In the genomic region with DNA sequence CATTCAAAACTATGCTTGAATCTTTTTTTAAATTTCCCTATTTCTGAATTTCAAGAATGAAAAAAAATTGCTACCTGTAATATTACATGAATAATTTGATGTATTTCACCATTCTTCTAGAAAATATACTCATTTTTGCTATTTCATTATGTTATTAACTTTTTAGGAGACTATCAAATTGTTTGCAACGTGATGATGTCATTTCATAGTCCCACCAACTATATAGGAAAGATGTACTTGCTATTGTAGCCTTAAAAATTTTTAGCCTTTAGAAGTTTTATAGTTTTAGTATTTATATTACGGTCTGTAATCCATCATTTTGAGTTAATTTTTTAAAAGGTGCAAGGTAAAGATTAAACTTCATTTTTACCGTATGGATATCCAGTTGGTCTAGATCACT, we compare ENCODE assay signal across 21 cellular contexts.
DNase-seq lines count a peak whose midpoint lies in the region; ATAC-seq, FAIRE-seq and TF ChIP-seq lines count a peak whose summit lies in the region.
"Had no signal": no experiment of that assay in that cellular context is flagged by ENCODE, and none has a peak within 500 bp of the region (broad histone marks: within the 10 kb centered on the region; RNA-seq: fewer than 3 reads in every experiment).

No MANE protein-coding gene starts in this region.

- peak overlapping the region; percentile 86 for H3K27ac Mint-ChIP-seq in activated CD4-positive, alpha-beta T cell treated with anti-CD3 and anti-CD28 coated beads, Interleukin-2, amount 10 ng/mL, durations not matched to agents 24 days and 14 days
- no peak overlapping the region for H3K27ac Mint-ChIP-seq in T-helper 2 cell treated with Interferon-gamma antibody and Interleukin-4, amounts not matched to agents 5 μg/mL and 100 μg/mL, for 36 hours
- H3K27ac Mint-ChIP-seq: B cell; CD4-positive, alpha-beta T cell; CD8-positive, alpha-beta T cell had no signal

- peaks cover 59% of the 10 kb centered on the region for H3K4me1 Mint-ChIP-seq in activated CD4-positive, alpha-beta T cell treated with anti-CD3 and anti-CD28 coated beads, Interleukin-2, amount 10 ng/mL, durations not matched to agents 24 days and 14 days
- peaks cover 63% of the 10 kb centered on the region for H3K4me1 Mint-ChIP-seq in T-helper 2 cell treated with Interferon-gamma antibody and Interleukin-4, amounts not matched to agents 5 μg/mL and 100 μg/mL, for 36 hours (ENCODE audit: low read depth)

- FAIRE-seq in K562 (lab: Jason Lieb, UNC), result no peak
- FAIRE-seq: A549, D721Med, G401.6, GM12891 had no signal

- in situ Hi-C loops in K562 (cut with MboI), result no loop called here

- H3K4me3 ChIP-seq in HEK293 (ENCODE audit: low read depth, low read length) (no peak overlapping the region), K562 (no peak overlapping the region)
- H3K4me3 ChIP-seq: A549; BLaER1 treated with 17β-estradiol and CSF1 and Interleukin-3, amounts not matched to agents 10 nM and 100 nM had no signal

- intact Hi-C loops in activated CD4-positive, alpha-beta T cell treated with anti-CD3 and anti-CD28 coated beads, Interleukin-2, amount 10 ng/mL, durations not matched to agents 24 days and 14 days (cut with micrococcal nuclease), result no loop called here
- intact Hi-C loops in K562 (cut with micrococcal nuclease), result no loop called here

- CTCF ChIA-PET in HEK293 (lab: Yijun Ruan, JAX) (no interaction called here), K562 (lab: Yijun Ruan, JAX; ENCODE audit: low intra/inter-chr PET ratio) (no interaction called here)

- no peaks in the 10 kb centered on the region for H3K9me1 ChIP-seq in K562 (ENCODE audit: control insufficient read depth, insufficient read depth, low read length)

- H3K36me3 ChIP-seq in HEK293 (ENCODE audit: control insufficient read depth in 2 of 2, insufficient read depth in 1 of 2, low read length in 2 of 2), result no peaks in the 10 kb centered on the region
- no peaks in the 10 kb centered on the region for H3K36me3 ChIP-seq in K562 (ENCODE audit: control insufficient read depth, insufficient read depth, low read length)
- H3K36me3 ChIP-seq: BLaER1 treated with 17β-estradiol and CSF1 and Interleukin-3, amounts not matched to agents 10 nM and 100 nM had no signal

- H3K27me3 Mint-ChIP-seq in activated CD4-positive, alpha-beta T cell treated with anti-CD3 and anti-CD28 coated beads, Interleukin-2, amount 10 ng/mL, durations not matched to agents 24 days and 14 days, result no peaks in the 10 kb centered on the region
- no peaks in the 10 kb centered on the region for H3K27me3 Mint-ChIP-seq in T-helper 2 cell treated with Interferon-gamma antibody and Interleukin-4, amounts not matched to agents 5 μg/mL and 100 μg/mL, for 36 hours (ENCODE audit: low read depth)
- H3K27me3 Mint-ChIP-seq: CD4-positive, alpha-beta T cell had no signal

- ATAC-seq in K562, result no peak
- ATAC-seq in GM18511 (IDR thresholded peaks at IDR 0.05; ENCODE audit: unreplicated experiment), result no peak
- ATAC-seq: A549; CD8-positive, alpha-beta T cell had no signal

- BruUV-seq in K562 (replicated peaks; lab: Mats Ljungman, UMichigan), result no TSS peak

- no peak overlapping the region for H3K4me2 ChIP-seq in K562 (ENCODE audit: insufficient read depth, low read length)
- H3K4me2 ChIP-seq: A549; BLaER1 treated with 17β-estradiol and CSF1 and Interleukin-3, amounts not matched to agents 10 nM and 100 nM had no signal

- TF ChIP-seq CTCF in HEK293 (tag by site-specific recombination; IDR thresholded peaks at IDR 0.05) (no peak), K562 (IDR thresholded peaks at IDR 0.05 in 2 of 3, conservative IDR thresholded peaks at IDR 0.05 in 1 of 3; ENCODE audit: insufficient read depth in 2 of 3, low read depth in 1 of 3, low read length in 3 of 3) (no peak)

- H3K9ac ChIP-seq in K562 (ENCODE audit: insufficient read depth in 1 of 2, low read depth in 2 of 2, low read length in 2 of 2), result no peak overlapping the region
- H3K9ac ChIP-seq: BLaER1 treated with 17β-estradiol and CSF1 and Interleukin-3, amounts not matched to agents 10 nM and 100 nM had no signal

- no peak overlapping the region for H2AFZ ChIP-seq in K562 (ENCODE audit: low read depth, low read length)

- no peaks in the 10 kb centered on the region for H4K20me1 ChIP-seq in K562 (replicated peaks; ENCODE audit: control insufficient read depth, insufficient read depth, low read length)
- H4K20me1 ChIP-seq: BLaER1 treated with 17β-estradiol and CSF1 and Interleukin-3, amounts not matched to agents 10 nM and 100 nM had no signal

- POLR2A ChIA-PET in HEK293 (lab: Yijun Ruan, JAX), result no interaction called here
- POLR2A ChIA-PET in K562 (lab: Yijun Ruan, JAX), result no interaction called here

- H3K79me2 ChIP-seq in K562 (ENCODE audit: control insufficient read depth, insufficient read depth, low read length), result no peaks in the 10 kb centered on the region

- TF ChIP-seq EP300 in K562 (IDR thresholded peaks at IDR 0.05; ENCODE audit: low read length), result no peak

- TF ChIP-seq RAD21 in K562 (CRISPR knock-in tag; conservative IDR thresholded peaks at IDR 0.05 in 1 of 2, IDR thresholded peaks at IDR 0.05 in 1 of 2), result no peak

- no peaks in the 10 kb centered on the region for H3K9me3 ChIP-seq in HEK293 (ENCODE audit: control insufficient read depth, insufficient read depth, low read depth, low read length)
- H3K9me3 ChIP-seq in K562 (replicated peaks; ENCODE audit: control insufficient read depth, insufficient read depth, low read depth, low read length), result no peaks in the 10 kb centered on the region
- H3K9me3 ChIP-seq: A549; BLaER1 treated with 17β-estradiol and CSF1 and Interleukin-3, amounts not matched to agents 10 nM and 100 nM; Caco-2 had no signal

- H3K4me1 ChIP-seq in HEK293 (ENCODE audit: control insufficient read depth, insufficient read depth, low read length) (no peaks in the 10 kb centered on the region), K562 (replicated peaks in 1 of 2; ENCODE audit: control insufficient read depth in 2 of 2, insufficient read depth in 2 of 2, low read length in 2 of 2) (no peaks in the 10 kb centered on the region)
- H3K4me1 ChIP-seq: Caco-2 had no signal

- no peak for DNase-seq in activated CD4-positive, alpha-beta T cell treated with anti-CD3 and anti-CD28 coated beads, Interleukin-2, amount 10 ng/mL, durations not matched to agents 24 days and 14 days
- DNase-seq in activated CD4-positive, alpha-beta T cell treated with anti-CD3 and anti-CD28 coated beads, Interleukin-2, amount 50 U/mL, for 48 hours, result no peak
- DNase-seq in K562 (ENCODE audit: extremely low read depth in 1 of 4, low spot score in 3 of 4), result no peak
- DNase-seq in T-helper 2 cell treated with Interferon-gamma antibody and Interleukin-4, amounts not matched to agents 5 μg/mL and 100 μg/mL, for 36 hours (ENCODE audit: low spot score), result no peak
- DNase-seq: AML-193; Caco-2; Calu3; CD4-positive, alpha-beta T cell; CD8-positive, alpha-beta T cell; DMS79 treated with DMSO at 0.1 percent for 48 hours; GF-D8 had no signal

- H3K4me3 Mint-ChIP-seq in activated CD4-positive, alpha-beta T cell treated with anti-CD3 and anti-CD28 coated beads, Interleukin-2, amount 10 ng/mL, durations not matched to agents 24 days and 14 days, result no peak overlapping the region
- H3K4me3 Mint-ChIP-seq in T-helper 2 cell treated with Interferon-gamma antibody and Interleukin-4, amounts not matched to agents 5 μg/mL and 100 μg/mL, for 36 hours, result no peak overlapping the region
- H3K4me3 Mint-ChIP-seq: B cell; CD4-positive, alpha-beta T cell; CD8-positive, alpha-beta T cell had no signal

- H3K9me3 Mint-ChIP-seq in activated CD4-positive, alpha-beta T cell treated with anti-CD3 and anti-CD28 coated beads, Interleukin-2, amount 10 ng/mL, durations not matched to agents 24 days and 14 days, result peaks cover 18% of the 10 kb centered on the region
- H3K9me3 Mint-ChIP-seq in T-helper 2 cell treated with Interferon-gamma antibody and Interleukin-4, amounts not matched to agents 5 μg/mL and 100 μg/mL, for 36 hours, result peaks cover 34% of the 10 kb centered on the region
- H3K9me3 Mint-ChIP-seq: CD4-positive, alpha-beta T cell; CD8-positive, alpha-beta T cell had no signal

- no peaks in the 10 kb centered on the region for H3K27me3 ChIP-seq in K562 (ENCODE audit: control insufficient read depth in 2 of 2, insufficient read depth in 2 of 2, low read length in 2 of 2)
- H3K27me3 ChIP-seq: BLaER1 treated with 17β-estradiol and CSF1 and Interleukin-3, amounts not matched to agents 10 nM and 100 nM had no signal

- WGBS in K562 (ENCODE audit: insufficient coverage, low coverage, missing lambda C conversion rate), result 0% methylated on average over 3 of the region's 3 CpGs

- H3K27ac ChIP-seq in HEK293 (ENCODE audit: extremely low read depth, low read depth, low read length) (no peak overlapping the region), K562 (ENCODE audit: extremely low read depth, low read depth, low read length) (no peak overlapping the region)
- H3K27ac ChIP-seq: 22Rv1; A549; BLaER1 treated with 17β-estradiol and CSF1 and Interleukin-3, amounts not matched to agents 10 nM and 100 nM; C4-2B had no signal

- peaks cover 37% of the 10 kb centered on the region for H3K36me3 Mint-ChIP-seq in activated CD4-positive, alpha-beta T cell treated with anti-CD3 and anti-CD28 coated beads, Interleukin-2, amount 10 ng/mL, durations not matched to agents 24 days and 14 days (ENCODE audit: low read depth)
- H3K36me3 Mint-ChIP-seq in T-helper 2 cell treated with Interferon-gamma antibody and Interleukin-4, amounts not matched to agents 5 μg/mL and 100 μg/mL, for 36 hours (ENCODE audit: low read depth), result peaks cover 55% of the 10 kb centered on the region
- H3K36me3 Mint-ChIP-seq: CD8-positive, alpha-beta T cell had no signal

- no peak for TF ChIP-seq POLR2A in K562 (conservative IDR thresholded peaks at IDR 0.05)

TF ChIP-seq in HEK293, 187 proteins besides CTCF, POLR2A, EP300 and RAD21 (continues in another document):
- TF ChIP-seq ZNF76 (tag by site-specific recombination; IDR thresholded peaks at IDR 0.05; ENCODE audit: borderline replicate concordance, low read depth), result no peak

TF ChIP-seq in K562, 482 proteins besides CTCF, POLR2A, EP300 and RAD21 (continues in another document):
- TF ChIP-seq, protein P1, sequence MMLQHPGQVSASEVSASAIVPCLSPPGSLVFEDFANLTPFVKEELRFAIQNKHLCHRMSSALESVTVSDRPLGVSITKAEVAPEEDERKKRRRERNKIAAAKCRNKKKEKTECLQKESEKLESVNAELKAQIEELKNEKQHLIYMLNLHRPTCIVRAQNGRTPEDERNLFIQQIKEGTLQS (IDR thresholded peaks at IDR 0.05), result peak; percentile 44; the same call in 1 of the 2 replicates
- TF ChIP-seq, protein P1 (CRISPR knock-in tag; conservative IDR thresholded peaks at IDR 0.05), result no peak
